In genomic region chr2:160453111-160453820, GRCh38 we compare ENCODE assay signal across 25 cellular contexts.
"Had no signal": no experiment of that assay in that cellular context is flagged by ENCODE, and none has a peak within 500 bp of the region (broad histone marks: within the 10 kb centered on the region; RNA-seq: fewer than 3 reads in every experiment).

No MANE protein-coding gene starts in this region.

- H3K27ac ChIP-seq: cardiac muscle cell, Peyer's patch, RWPE1, SJCRH30 had no signal

- DNase-seq: activated B cell treated with CpG ODN at 0.5 μM for 24 hours; activated CD4-positive, alpha-beta memory T cell treated with anti-CD3 and anti-CD28 coated beads for 36 hours; activated CD4-positive, alpha-beta T cell treated with anti-CD3 and anti-CD28 coated beads, Interleukin-2, amount 10 ng/mL, durations not matched to agents 7 days and 5 days; activated CD8-positive, alpha-beta memory T cell treated with anti-CD3 and anti-CD28 coated beads for 24 hours; activated gamma-delta T cell; activated naive CD4-positive, alpha-beta T cell treated with anti-CD3 and anti-CD28 coated beads for 36 hours; activated T-cell treated with anti-CD3 and anti-CD28 coated beads, Interleukin-2, amount 50 U/mL, for 4 hours; amygdala; MG63; MV-4-11; NCI-H1105; NCI-H1436; NCI-H1694 treated with DMSO at 0.1 percent for 48 hours; NCI-H2029 treated with DMSO at 0.1 percent for 48 hours; NCI-H524; Peyer's patch; Right ventricle myocardium superior; SJCRH30; T-helper 17 cell; T-helper 9 cell had no signal

- H3K27me3 Mint-ChIP-seq: activated CD4-positive, alpha-beta memory T cell treated with anti-CD3 and anti-CD28 coated beads for 36 hours; activated CD4-positive, alpha-beta T cell treated with anti-CD3 and anti-CD28 coated beads, Interleukin-2, amount 10 ng/mL, durations not matched to agents 7 days and 5 days; activated naive CD8-positive, alpha-beta T cell; activated T-helper 17 cell treated with anti-CD3 and anti-CD28 coated beads, Interleukin-2, amount 50 U/mL, for 72 hours; T-helper 17 cell had no signal

- H3K4me1 Mint-ChIP-seq: activated B cell treated with CpG ODN at 0.5 μM for 24 hours had no signal

- H3K27me3 ChIP-seq: cardiac muscle cell, MG63, Peyer's patch, SJCRH30 had no signal

- H3K4me1 ChIP-seq: SJCRH30 had no signal

- H3K4me3 Mint-ChIP-seq: activated B cell treated with CpG ODN at 0.5 μM for 24 hours; activated CD4-positive, alpha-beta memory T cell treated with anti-CD3 and anti-CD28 coated beads for 36 hours; activated CD4-positive, alpha-beta T cell treated with anti-CD3 and anti-CD28 coated beads, Interleukin-2, amount 10 ng/mL, durations not matched to agents 7 days and 5 days; activated naive CD4-positive, alpha-beta T cell treated with anti-CD3 and anti-CD28 coated beads for 36 hours; activated naive CD8-positive, alpha-beta T cell; activated T-cell treated with anti-CD3 and anti-CD28 coated beads, Interleukin-2, amount 50 U/mL, for 4 hours; activated T-helper 17 cell treated with anti-CD3 and anti-CD28 coated beads, Interleukin-2, amount 50 U/mL, for 72 hours; brain; T-helper 17 cell had no signal

- ATAC-seq: activated T-cell treated with anti-CD3 and anti-CD28 coated beads, Interleukin-2, amount 50 U/mL, for 4 hours; activated T-helper 17 cell treated with anti-CD3 and anti-CD28 coated beads, Interleukin-2, amount 50 U/mL, for 72 hours; T-helper 17 cell had no signal

- H3K36me3 ChIP-seq: cardiac muscle cell, Peyer's patch had no signal

- H3K9me3 ChIP-seq: MG63, Peyer's patch, SJCRH30 had no signal

- H3K36me3 Mint-ChIP-seq: activated CD4-positive, alpha-beta memory T cell treated with anti-CD3 and anti-CD28 coated beads for 36 hours had no signal

- H3K27ac Mint-ChIP-seq: activated B cell treated with CpG ODN at 0.5 μM for 24 hours; activated CD4-positive, alpha-beta memory T cell treated with anti-CD3 and anti-CD28 coated beads for 36 hours; activated CD4-positive, alpha-beta T cell treated with anti-CD3 and anti-CD28 coated beads, Interleukin-2, amount 10 ng/mL, durations not matched to agents 7 days and 5 days; activated naive CD4-positive, alpha-beta T cell treated with anti-CD3 and anti-CD28 coated beads for 36 hours; activated naive CD8-positive, alpha-beta T cell; activated T-helper 17 cell treated with anti-CD3 and anti-CD28 coated beads, Interleukin-2, amount 50 U/mL, for 72 hours; brain; T-helper 17 cell had no signal

- H3K4me3 ChIP-seq: cardiac muscle cell, MG63, Peyer's patch, SJCRH30 had no signal

- H3K9me3 Mint-ChIP-seq: activated B cell treated with CpG ODN at 0.5 μM for 24 hours; activated CD4-positive, alpha-beta memory T cell treated with anti-CD3 and anti-CD28 coated beads for 36 hours; activated naive CD4-positive, alpha-beta T cell treated with anti-CD3 and anti-CD28 coated beads for 36 hours; activated T-cell treated with anti-CD3 and anti-CD28 coated beads, Interleukin-2, amount 50 U/mL, for 4 hours; activated T-helper 17 cell treated with anti-CD3 and anti-CD28 coated beads, Interleukin-2, amount 50 U/mL, for 72 hours had no signal
